8 cellular contexts compared by ENCODE assay signal in genomic region chr2:201182650-201183372, GRCh38. TPM values are rescaled to one million over a fixed set of nuclear protein-coding genes. Genes with fewer than 3 reads are reported as not detected.
DNase-seq lines count a peak whose midpoint lies in the region; ATAC-seq and TF ChIP-seq lines count a peak whose summit lies in the region.

Gene CASP10 (plus strand): TSS chr2:201183141. CDS start chr2:201185778, 2,637 bp downstream.

- ATAC-seq in GM23338 = peak; percentile 95
- peak in 7 of 8 donors; percentile 77 to 88 (median 79) for ATAC-seq in heart right ventricle

- 45 to 48% methylated on average over 11 of the region's 11 CpGs for WGBS in heart right ventricle, 2 donors

- TF ChIP-seq CTCF in GM23338 (conservative IDR thresholded peaks at IDR 0.05; ENCODE audit: low read depth in 2 of 2) (peak; percentile 58 to 70), heart right ventricle (IDR thresholded peaks at IDR 0.05) (peak in 8 of 9 donors; percentile 18 to 71 (median 54)), retinal pigment epithelial cell (conservative IDR thresholded peaks at IDR 0.05; ENCODE audit: low read depth, low read length) (peak; percentile 14)

- peak within 1 kb of the TSS; percentile 64 for H3K4me3 Mint-ChIP-seq in GM23338
- H3K4me3 Mint-ChIP-seq in activated CD4-positive, alpha-beta memory T cell treated with anti-CD3 and anti-CD28 coated beads for 36 hours = peak within 1 kb of the TSS; percentile 85

- H3K9me3 ChIP-seq in KOPT-K1 (ENCODE audit: insufficient read depth, low read length, poor library complexity, severe bottlenecking) (peaks cover 17% of the 10 kb centered on the region), heart right ventricle (no peaks in the 10 kb centered on the region)

- H3K36me3 ChIP-seq in GM23338 (ENCODE audit: insufficient read depth) (no peaks in the 10 kb centered on the region), KOPT-K1 (ENCODE audit: insufficient read depth, low read length) (peaks cover 20% of the 10 kb centered on the region), heart right ventricle (peaks cover 0 to 21% (median 0%) of the 10 kb centered on the region in 9 donors)

- peaks cover 16% of the 10 kb centered on the region for H3K36me3 Mint-ChIP-seq in GM23338 (ENCODE audit: low read depth)
- peaks cover 14% of the 10 kb centered on the region for H3K36me3 Mint-ChIP-seq in activated CD4-positive, alpha-beta memory T cell treated with anti-CD3 and anti-CD28 coated beads for 36 hours

- POLR2A ChIA-PET in activated CD4-positive, alpha-beta memory T cell treated with anti-CD3 and anti-CD28 coated beads for 36 hours (lab: Charles Lee) = interaction anchor here (0.7 to 3.0 kb wide), 16 partner anchors 9 to 470 kb away, joined by 3 to 47 read pairs (median 4); partner anchors contain the start of genes CFLAR, CLK1, NIF3L1 and PPIL3

- peak within 1 kb of the TSS; percentile 32 for H3K4me3 ChIP-seq in GM23338
- H3K4me3 ChIP-seq in heart right ventricle = peak within 1 kb of the TSS; percentile 19 to 64 (median 62)
- no peak within 1 kb of the TSS for H3K4me3 ChIP-seq in retinal pigment epithelial cell (ENCODE audit: low read length)

- H3K4me2 ChIP-seq in GM23338 = peak within 1 kb of the TSS; percentile 47

- peaks cover 6% of the 10 kb centered on the region; the same call in 2 of the 3 replicates for H3K4me1 Mint-ChIP-seq in GM23338
- peaks cover 58% of the 10 kb centered on the region for H3K4me1 Mint-ChIP-seq in activated CD4-positive, alpha-beta memory T cell treated with anti-CD3 and anti-CD28 coated beads for 36 hours (ENCODE audit: low read depth)

- H3K27me3 Mint-ChIP-seq in GM23338 (ENCODE audit: insufficient read depth, low read depth, poor library complexity) = peaks cover 3% of the 10 kb centered on the region
- H3K27me3 Mint-ChIP-seq in activated CD4-positive, alpha-beta memory T cell treated with anti-CD3 and anti-CD28 coated beads for 36 hours = no peaks in the 10 kb centered on the region

- no peaks in the 10 kb centered on the region for H3K9me2 ChIP-seq in GM23338 (ENCODE audit: insufficient read depth)

- peak within 1 kb of the TSS; percentile 72 for H2AFZ ChIP-seq in GM23338

- H3K27ac Mint-ChIP-seq in GM23338 = peak within 1 kb of the TSS; percentile 88
- peak within 1 kb of the TSS; percentile 90 for H3K27ac Mint-ChIP-seq in activated CD4-positive, alpha-beta memory T cell treated with anti-CD3 and anti-CD28 coated beads for 36 hours

- H3F3A ChIP-seq in GM23338 (replicated peaks; ENCODE audit: low read depth) = no peaks in the 10 kb centered on the region

- H4K20me1 ChIP-seq in GM23338 (replicated peaks; ENCODE audit: insufficient read depth) = no peaks in the 10 kb centered on the region

- intact Hi-C loops in activated CD4-positive, alpha-beta memory T cell treated with anti-CD3 and anti-CD28 coated beads for 36 hours (cut with micrococcal nuclease) = loop anchor here (1.0 to 5.0 kb wide), 7 partner anchors 49 to 368 kb away; partner anchors contain the start of gene CFLAR
- intact Hi-C loops in heart right ventricle (cut with DNase I) = loop anchor here in 6 of 10 donors (1.0 to 5.0 kb wide), 3 partner anchors 49 to 50 kb away; no protein-coding TSS in a partner anchor

- CTCF ChIA-PET in activated CD4-positive, alpha-beta memory T cell treated with anti-CD3 and anti-CD28 coated beads for 36 hours (lab: Charles Lee) = interaction anchor here (0.6 to 5.8 kb wide), 32 partner anchors 12 to 982 kb away, joined by 3 to 215 read pairs (median 4); partner anchors contain the start of genes CASP8, CFLAR, NIF3L1 and ORC2

- H3K79me2 ChIP-seq in GM23338 (replicated peaks; ENCODE audit: insufficient read depth) = no peaks in the 10 kb centered on the region

- no peaks in the 10 kb centered on the region for H3K4me1 ChIP-seq in GM23338 (ENCODE audit: insufficient read depth)
- H3K4me1 ChIP-seq in heart right ventricle = peaks cover 0 to 43% (median 14%) of the 10 kb centered on the region in 9 donors

- DNase-seq in activated T-cell treated with anti-CD3 and anti-CD28 coated beads for 4 hours = peak; percentile 16
- DNase-seq in activated T-cell treated with anti-CD3 and anti-CD28 coated beads, Interleukin-2, amount 50 U/mL, for 48 hours = no peak
- DNase-seq in GM23338 (ENCODE audit: low spot score) = peak; percentile 87
- no peak for DNase-seq in activated CD4-positive, alpha-beta memory T cell treated with anti-CD3 and anti-CD28 coated beads for 36 hours
- no peak for DNase-seq in heart right ventricle
- DNase-seq in retinal pigment epithelial cell (ENCODE audit: low read depth) = no peak
- DNase-seq in NCI-H526 (lab: John Stamatoyannopoulos, UW) = no peak

- H3K27me3 ChIP-seq in GM23338 (ENCODE audit: insufficient read depth) (no peaks in the 10 kb centered on the region), heart right ventricle (no peaks in the 10 kb centered on the region)

- peak within 1 kb of the TSS; percentile 12; the same call in 1 of the 2 replicates for H3K27ac ChIP-seq in GM23338 (ENCODE audit: low read depth)
- peak within 1 kb of the TSS; percentile 84 for H3K27ac ChIP-seq in KOPT-K1 (ENCODE audit: low read depth, low read length, poor library complexity, severe bottlenecking)
- H3K27ac ChIP-seq in heart right ventricle = peak within 1 kb of the TSS; percentile 23 to 89 (median 76)

- peaks cover 26% of the 10 kb centered on the region for H3K9me3 Mint-ChIP-seq in GM23338
- H3K9me3 Mint-ChIP-seq in activated CD4-positive, alpha-beta memory T cell treated with anti-CD3 and anti-CD28 coated beads for 36 hours = no peaks in the 10 kb centered on the region

TF ChIP-seq in GM23338, 12 proteins besides CTCF, POLR2A, EP300 and RAD21:
- TF ChIP-seq CREB1 (CRISPR knock-in tag; IDR thresholded peaks at IDR 0.05; ENCODE audit: low read depth) = peak; percentile 68
- TF ChIP-seq ETS1 (IDR thresholded peaks at IDR 0.05) = no peak

RNA-seq across cellular contexts. Expression of gene CASP10, which starts in this region (rescaled TPM):
- total RNA-seq in GM23338 (2014; rRNA removed; shearing (Covaris generic)) = 2.9 and 3.5 TPM in 2 replicates
- polyA plus RNA-seq in GM23338 (2016; fragmentation: Nextera tagmentation; extraction: Ambion mirVana) = 1.9 and 2.4 TPM in 2 replicates
- 10 to 100 TPM; 15.9 to 16.7 TPM for total RNA-seq in activated CD4-positive, alpha-beta memory T cell treated with anti-CD3 and anti-CD28 coated beads for 36 hours
- 10 to 100 TPM in 1 of 10 donors, 1 to 10 TPM in 9; 4.6 to 13.2 (median 5.6) TPM for total RNA-seq in heart right ventricle
- polyA plus RNA-seq in heart right ventricle = 1 to 10 TPM; 2.0 to 5.9 TPM

Comparison
In these comparisons a context has a peak if more than half of its experiments do, and no peak if none do; other contexts are left out.
1. DNase-seq: peak in activated T-cell treated with anti-CD3 and anti-CD28 coated beads for 4 hours (single experiment) and GM23338 (single experiment); none in activated T-cell treated with anti-CD3 and anti-CD28 coated beads, Interleukin-2, amount 50 U/mL, for 48 hours (0 of 2), activated CD4-positive, alpha-beta memory T cell treated with anti-CD3 and anti-CD28 coated beads for 36 hours (single experiment), heart right ventricle (0 of 2), retinal pigment epithelial cell (single experiment) and NCI-H526 (0 of 2).
2. H3K27ac ChIP-seq: peak in every context shown above with its lines; median percentile 84 in KOPT-K1; 76 in heart right ventricle; 12 in GM23338.
3. CTCF ChIP-seq: peak in every context shown above with its lines; median percentile 64 in GM23338; 54 in heart right ventricle; 14 in retinal pigment epithelial cell.